In the genomic region with DNA sequence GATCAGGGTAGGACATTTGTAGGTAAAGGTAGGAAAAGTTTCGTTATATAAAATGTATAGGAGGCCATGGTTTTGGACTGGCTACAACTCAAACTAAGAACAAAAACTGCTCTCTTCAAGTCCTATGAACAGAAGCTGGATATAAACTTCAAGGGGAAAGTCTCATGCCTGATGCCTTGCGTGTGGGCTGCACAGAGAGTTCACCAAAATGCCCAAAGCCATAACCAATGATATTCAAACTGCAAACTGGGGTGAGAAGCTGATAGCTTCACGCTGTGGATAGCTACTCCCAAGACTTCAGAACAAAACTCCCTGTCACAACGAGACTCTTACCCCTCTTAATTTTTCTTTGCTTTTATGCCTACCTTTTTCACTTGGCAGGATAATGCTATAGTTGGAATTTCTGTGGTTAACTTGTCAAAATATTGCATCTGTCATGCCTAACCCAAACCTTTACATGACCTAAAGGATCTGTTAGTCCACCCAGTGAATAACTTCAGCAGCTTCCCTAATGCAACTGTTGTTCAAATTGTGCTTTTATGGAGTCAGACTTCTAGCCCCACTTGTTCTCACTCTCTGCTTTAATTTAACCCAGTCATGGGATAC, we compare ENCODE assay signal across 1 cellular context.
TF ChIP-seq lines count a peak whose summit lies in the region.

No MANE protein-coding gene starts in this region.

TF ChIP-seq in WTC11, 78 proteins besides CTCF, POLR2A, EP300 and RAD21 (continued from another document):
- TF ChIP-seq, protein P1, sequence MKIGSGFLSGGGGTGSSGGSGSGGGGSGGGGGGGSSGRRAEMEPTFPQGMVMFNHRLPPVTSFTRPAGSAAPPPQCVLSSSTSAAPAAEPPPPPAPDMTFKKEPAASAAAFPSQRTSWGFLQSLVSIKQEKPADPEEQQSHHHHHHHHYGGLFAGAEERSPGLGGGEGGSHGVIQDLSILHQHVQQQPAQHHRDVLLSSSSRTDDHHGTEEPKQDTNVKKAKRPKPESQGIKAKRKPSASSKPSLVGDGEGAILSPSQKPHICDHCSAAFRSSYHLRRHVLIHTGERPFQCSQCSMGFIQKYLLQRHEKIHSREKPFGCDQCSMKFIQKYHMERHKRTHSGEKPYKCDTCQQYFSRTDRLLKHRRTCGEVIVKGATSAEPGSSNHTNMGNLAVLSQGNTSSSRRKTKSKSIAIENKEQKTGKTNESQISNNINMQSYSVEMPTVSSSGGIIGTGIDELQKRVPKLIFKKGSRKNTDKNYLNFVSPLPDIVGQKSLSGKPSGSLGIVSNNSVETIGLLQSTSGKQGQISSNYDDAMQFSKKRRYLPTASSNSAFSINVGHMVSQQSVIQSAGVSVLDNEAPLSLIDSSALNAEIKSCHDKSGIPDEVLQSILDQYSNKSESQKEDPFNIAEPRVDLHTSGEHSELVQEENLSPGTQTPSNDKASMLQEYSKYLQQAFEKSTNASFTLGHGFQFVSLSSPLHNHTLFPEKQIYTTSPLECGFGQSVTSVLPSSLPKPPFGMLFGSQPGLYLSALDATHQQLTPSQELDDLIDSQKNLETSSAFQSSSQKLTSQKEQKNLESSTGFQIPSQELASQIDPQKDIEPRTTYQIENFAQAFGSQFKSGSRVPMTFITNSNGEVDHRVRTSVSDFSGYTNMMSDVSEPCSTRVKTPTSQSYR (CRISPR knock-in tag; IDR thresholded peaks at IDR 0.05): no peak
- TF ChIP-seq KAT7 (CRISPR knock-in tag; IDR thresholded peaks at IDR 0.05; ENCODE audit: borderline replicate concordance): no peak
